ENCODE assay signal across 1 cellular context in the genomic region with DNA sequence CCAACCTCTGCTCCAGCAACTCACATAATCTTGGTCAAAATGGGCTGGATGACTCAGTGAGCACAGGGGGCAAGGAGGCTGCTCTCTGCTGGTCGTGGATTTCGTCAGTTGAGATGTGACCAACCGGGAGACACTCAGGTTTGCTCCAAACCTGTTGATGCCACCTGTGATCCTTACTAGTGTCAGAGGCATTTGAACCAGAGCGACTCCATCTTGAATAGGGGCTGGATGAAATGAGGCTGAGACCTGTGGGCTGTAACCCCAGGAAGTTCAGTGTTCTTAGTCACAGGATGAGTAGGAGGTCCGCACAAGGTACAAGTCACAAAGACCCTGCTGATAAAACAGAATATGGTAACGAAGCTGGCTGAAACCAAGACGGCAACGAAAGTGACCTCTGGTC.
TF ChIP-seq lines count a peak whose summit lies in the region.

No MANE protein-coding gene starts in this region.

TF ChIP-seq in IMR-90, 13 proteins besides CTCF, POLR2A, EP300 and RAD21 (continued from another document):
- TF ChIP-seq ELK1 (IDR thresholded peaks at IDR 0.05; ENCODE audit: borderline replicate concordance, low read depth, low read length) (no peak), CHD1 (IDR thresholded peaks at IDR 0.05; ENCODE audit: low read depth, low read length) (no peak), RFX5 (IDR thresholded peaks at IDR 0.05; ENCODE audit: low read depth, low read length) (no peak), RCOR1 (IDR thresholded peaks at IDR 0.05; ENCODE audit: insufficient replicate concordance, low read length) (no peak), NFE2L2 (IDR thresholded peaks at IDR 0.05; ENCODE audit: low read depth, low read length) (no peak), MXI1 (IDR thresholded peaks at IDR 0.05; ENCODE audit: borderline replicate concordance, low read depth, low read length) (no peak)
